Comparison of ENCODE assay signal across 16 cellular contexts in the genomic region with DNA sequence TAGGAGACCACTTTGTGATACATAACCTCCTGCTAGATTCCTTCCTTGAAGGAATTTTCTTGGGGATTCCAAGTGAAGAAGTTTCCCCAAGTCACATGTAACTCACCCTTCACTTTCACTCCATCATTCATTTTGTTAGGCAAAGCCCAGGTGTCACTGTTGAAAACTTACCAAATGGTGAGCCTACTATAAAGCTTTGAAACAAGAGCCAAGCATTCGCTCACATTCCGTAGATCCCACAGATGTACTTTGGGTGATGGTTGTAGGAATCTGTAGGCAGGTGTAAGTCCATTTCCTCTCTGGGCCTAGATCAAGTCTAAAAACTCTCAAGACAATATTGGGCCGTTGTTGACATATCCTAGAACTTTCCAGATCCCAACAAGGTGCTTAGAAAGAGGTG.
A peak's percentile ranks its signal among the peaks of the same experiment; 100 is the strongest.
DNase-seq lines count a peak whose midpoint lies in the region; ATAC-seq, FAIRE-seq and TF ChIP-seq lines count a peak whose summit lies in the region.
"Had no signal": no experiment of that assay in that cellular context is flagged by ENCODE, and none has a peak within 500 bp of the region (broad histone marks: within the 10 kb centered on the region; RNA-seq: fewer than 3 reads in every experiment).

No MANE protein-coding gene starts in this region.

- peak overlapping the region; percentile 52; the same call in 1 of the 2 replicates for H3K27ac ChIP-seq in GM23248
- H3K27ac ChIP-seq in astrocyte (ENCODE audit: low read depth, low read length), result peak overlapping the region; percentile 55

- H3K79me2 ChIP-seq in GM23248 (ENCODE audit: insufficient read depth) (no peaks in the 10 kb centered on the region), astrocyte (ENCODE audit: insufficient read depth, low read length) (no peaks in the 10 kb centered on the region)

- no peak for FAIRE-seq in astrocyte (lab: Jason Lieb, UNC)
- FAIRE-seq: A204.1, G401.6, GM12891 had no signal

- no peak for ATAC-seq in GM19452 (IDR thresholded peaks at IDR 0.05; ENCODE audit: unreplicated experiment)

- TF ChIP-seq CTCF in HFFc6 (IDR thresholded peaks at IDR 0.05) (no peak), astrocyte (IDR thresholded peaks at IDR 0.05; ENCODE audit: insufficient read depth, low read depth, low read length) (no peak)

- H3K27ac Mint-ChIP-seq in HFFc6, result peak overlapping the region; percentile 91
- no peak overlapping the region for H3K27ac Mint-ChIP-seq in astrocyte (ENCODE audit: unreplicated experiment)
- no peak overlapping the region for H3K27ac Mint-ChIP-seq in activated CD4-positive, alpha-beta memory T cell treated with anti-CD3 and anti-CD28 coated beads for 36 hours
- H3K27ac Mint-ChIP-seq: B cell; CD4-positive, alpha-beta T cell had no signal

- H3K4me3 ChIP-seq in GM23248 (no peak overlapping the region), astrocyte (ENCODE audit: insufficient read depth, low read depth, low read length) (no peak overlapping the region)

- H3K36me3 Mint-ChIP-seq in HFFc6 (ENCODE audit: low read depth) (peaks cover 7% of the 10 kb centered on the region), astrocyte (ENCODE audit: low read depth, unreplicated experiment) (peaks cover 2% of the 10 kb centered on the region)
- peaks cover 1% of the 10 kb centered on the region for H3K36me3 Mint-ChIP-seq in activated CD4-positive, alpha-beta memory T cell treated with anti-CD3 and anti-CD28 coated beads for 36 hours

- no peak overlapping the region for H2AFZ ChIP-seq in GM23248
- no peak overlapping the region for H2AFZ ChIP-seq in astrocyte (ENCODE audit: low read depth, low read length)

- H3K27me3 ChIP-seq in GM23248 (replicated peaks; ENCODE audit: insufficient read depth) (no peaks in the 10 kb centered on the region), astrocyte (ENCODE audit: insufficient read depth, low read length) (no peaks in the 10 kb centered on the region)

- CTCF ChIA-PET in activated CD4-positive, alpha-beta memory T cell treated with anti-CD3 and anti-CD28 coated beads for 36 hours (lab: Charles Lee), result interaction anchor here (1.5 kb wide), 1 partner anchor 64 kb away, joined by 3 read pairs; no protein-coding TSS in a partner anchor

- H3K9me3 Mint-ChIP-seq in HFFc6 (no peaks in the 10 kb centered on the region), astrocyte (ENCODE audit: unreplicated experiment) (no peaks in the 10 kb centered on the region)
- H3K9me3 Mint-ChIP-seq in activated CD4-positive, alpha-beta memory T cell treated with anti-CD3 and anti-CD28 coated beads for 36 hours, result no peaks in the 10 kb centered on the region
- H3K9me3 Mint-ChIP-seq: CD4-positive, alpha-beta T cell; IgD-negative memory B cell had no signal

- H3K36me3 ChIP-seq in GM23248 (ENCODE audit: low read depth) (no peaks in the 10 kb centered on the region), astrocyte (ENCODE audit: insufficient read depth, low read length) (no peaks in the 10 kb centered on the region)

- peaks cover 88% of the 10 kb centered on the region for H3K4me1 Mint-ChIP-seq in HFFc6 (ENCODE audit: low read depth)
- H3K4me1 Mint-ChIP-seq in astrocyte (ENCODE audit: low read depth, unreplicated experiment), result peaks cover 38% of the 10 kb centered on the region
- H3K4me1 Mint-ChIP-seq in activated CD4-positive, alpha-beta memory T cell treated with anti-CD3 and anti-CD28 coated beads for 36 hours (ENCODE audit: low read depth), result peaks cover 41% of the 10 kb centered on the region

- intact Hi-C loops in activated CD4-positive, alpha-beta memory T cell treated with anti-CD3 and anti-CD28 coated beads for 36 hours (cut with micrococcal nuclease), result loop anchor here (5.0 kb wide), 1 partner anchor 362 kb away; no protein-coding TSS in a partner anchor

- WGBS in GM23248 (ENCODE audit: low coverage in 1 of 2, low lambda C conversion rate in 2 of 2, missing lambda C conversion rate in 2 of 2), 2 experiments, result 81 to 82% methylated on average over 3 of the region's 3 CpGs

- in situ Hi-C loops in GM23248 (cut with MboI), result no loop called here

- H3K27me3 Mint-ChIP-seq in HFFc6 (ENCODE audit: insufficient read depth), result peaks cover 3% of the 10 kb centered on the region; the same call in 1 of the 2 replicates
- H3K27me3 Mint-ChIP-seq in astrocyte (ENCODE audit: low read depth, unreplicated experiment), result peaks cover 5% of the 10 kb centered on the region
- no peaks in the 10 kb centered on the region for H3K27me3 Mint-ChIP-seq in activated CD4-positive, alpha-beta memory T cell treated with anti-CD3 and anti-CD28 coated beads for 36 hours
- H3K27me3 Mint-ChIP-seq: B cell; CD4-positive, alpha-beta T cell; IgD-negative memory B cell had no signal

- no peak for DNase-seq in GM23248
- no peak for DNase-seq in HFFc6
- DNase-seq in astrocyte (ENCODE audit: low read depth), result peak; percentile 55
- DNase-seq in kidney tubule cell (ENCODE audit: low spot score), result peak; percentile 12
- DNase-seq in NCI-H82 treated with DMSO at 0.1 percent for 48 hours (lab: John Stamatoyannopoulos, UW; ENCODE audit: unreplicated experiment), result no peak
- DNase-seq in DMS 273 (lab: John Stamatoyannopoulos, UW; ENCODE audit: unreplicated experiment), result no peak
- DNase-seq in activated CD4-positive, alpha-beta memory T cell treated with anti-CD3 and anti-CD28 coated beads for 36 hours, result no peak
- DNase-seq: Calu3; CD4-positive, alpha-beta T cell; DMS79 treated with DMSO at 0.1 percent for 48 hours had no signal

- H3K4me3 Mint-ChIP-seq in HFFc6 (no peak overlapping the region), astrocyte (ENCODE audit: unreplicated experiment) (no peak overlapping the region)
- no peak overlapping the region for H3K4me3 Mint-ChIP-seq in activated CD4-positive, alpha-beta memory T cell treated with anti-CD3 and anti-CD28 coated beads for 36 hours
- H3K4me3 Mint-ChIP-seq: B cell; CD4-positive, alpha-beta T cell; IgD-negative memory B cell had no signal

- peaks cover 56% of the 10 kb centered on the region for H3F3A ChIP-seq in GM23248 (ENCODE audit: insufficient read depth)

- POLR2A ChIA-PET in activated CD4-positive, alpha-beta memory T cell treated with anti-CD3 and anti-CD28 coated beads for 36 hours (lab: Charles Lee), result no interaction called here

- H3K4me1 ChIP-seq in GM23248 (ENCODE audit: insufficient read depth), result peaks cover 65% of the 10 kb centered on the region
- H3K4me1 ChIP-seq in astrocyte (ENCODE audit: insufficient read depth, low read length), result peaks cover 37% of the 10 kb centered on the region

- H4K20me1 ChIP-seq in GM23248 (ENCODE audit: insufficient read depth) (no peaks in the 10 kb centered on the region), astrocyte (ENCODE audit: insufficient read depth, low read length) (no peaks in the 10 kb centered on the region)

- no peak overlapping the region for H3K9ac ChIP-seq in GM23248
- no peak overlapping the region for H3K9ac ChIP-seq in astrocyte (ENCODE audit: low read length)

- H3K4me2 ChIP-seq in GM23248 (ENCODE audit: unreplicated experiment) (no peak overlapping the region), astrocyte (ENCODE audit: low read length) (peak overlapping the region; percentile 33)

- no peaks in the 10 kb centered on the region for H3K9me3 ChIP-seq in GM23248 (ENCODE audit: low read depth)
- no peaks in the 10 kb centered on the region for H3K9me3 ChIP-seq in astrocyte (ENCODE audit: insufficient read depth, low read depth, low read length)

- H3K9me2 ChIP-seq in GM23248 (ENCODE audit: insufficient read depth), result no peaks in the 10 kb centered on the region

Comparison
In these comparisons a context has a peak if more than half of its experiments do, and no peak if none do; other contexts are left out.
1. DNase-seq: peak in astrocyte (single experiment) and kidney tubule cell (single experiment); none in GM23248 (single experiment), HFFc6 (single experiment), NCI-H82 treated with DMSO at 0.1 percent for 48 hours (single experiment), DMS 273 (single experiment) and activated CD4-positive, alpha-beta memory T cell treated with anti-CD3 and anti-CD28 coated beads for 36 hours (single experiment).